Comparison of ENCODE assay signal across 38 cellular contexts in the genomic region with DNA sequence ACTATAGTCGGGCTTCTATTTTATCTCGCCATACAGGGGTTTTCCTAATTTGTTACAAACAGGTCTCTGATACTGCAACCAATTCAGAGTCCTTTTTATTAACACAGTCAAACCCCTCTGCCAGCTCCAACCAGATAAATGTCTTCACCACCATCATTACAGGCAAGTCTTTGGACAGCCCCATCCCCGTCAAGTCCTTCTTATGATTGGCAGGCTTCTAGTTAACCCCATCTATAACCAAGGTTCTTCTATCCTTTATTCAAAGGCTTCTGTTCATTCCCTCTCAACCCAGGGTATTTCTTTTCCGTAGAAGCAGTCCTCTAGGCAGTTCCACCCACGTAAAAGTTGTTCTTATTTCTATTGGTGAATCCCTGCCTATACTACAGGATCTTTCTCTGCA. TPM values are rescaled to one million over a fixed set of nuclear protein-coding genes. Genes with fewer than 3 reads are reported as not detected.
"Had no signal": no experiment of that assay in that cellular context is flagged by ENCODE, and none has a peak within 500 bp of the region (broad histone marks: within the 10 kb centered on the region; RNA-seq: fewer than 3 reads in every experiment).

No MANE protein-coding gene starts in this region.

- H3K27me3 ChIP-seq: body of pancreas, esophagus squamous epithelium, gastroesophageal sphincter had no signal

- H3K36me3 ChIP-seq: adrenal gland, esophagus squamous epithelium, gastroesophageal sphincter, heart right ventricle had no signal

- H3K27ac ChIP-seq: adrenal gland, body of pancreas, epithelial cell of prostate, esophagus squamous epithelium, gastroesophageal sphincter, heart right ventricle had no signal

- H3K27me3 Mint-ChIP-seq: activated CD4-positive, alpha-beta memory T cell treated with anti-CD3 and anti-CD28 coated beads for 36 hours; activated CD4-positive, alpha-beta T cell treated with anti-CD3 and anti-CD28 coated beads for 36 hours; activated CD4-positive, alpha-beta T cell treated with anti-CD3 and anti-CD28 coated beads, Interleukin-2, amount 10 ng/mL, durations not matched to agents 24 days and 14 days; activated CD8-positive, alpha-beta memory T cell treated with anti-CD3 and anti-CD28 coated beads, Interleukin-2, amount 10 ng/mL, durations not matched to agents 7 days and 5 days; activated naive CD4-positive, alpha-beta T cell treated with anti-CD3 and anti-CD28 coated beads, Interleukin-2, amount 50 U/mL, for 24 hours; activated naive CD8-positive, alpha-beta T cell treated with anti-CD3 and anti-CD28 coated beads for 36 hours; activated naive CD8-positive, alpha-beta T cell treated with anti-CD3 and anti-CD28 coated beads, Interleukin-2, amount 50 U/mL, for 24 hours had no signal

- H3K27ac Mint-ChIP-seq: activated CD4-positive, alpha-beta memory T cell treated with anti-CD3 and anti-CD28 coated beads for 36 hours; activated CD4-positive, alpha-beta T cell treated with anti-CD3 and anti-CD28 coated beads for 36 hours; activated CD4-positive, alpha-beta T cell treated with anti-CD3 and anti-CD28 coated beads, Interleukin-2, amount 10 ng/mL, durations not matched to agents 24 days and 14 days; activated CD8-positive, alpha-beta memory T cell treated with anti-CD3 and anti-CD28 coated beads, Interleukin-2, amount 10 ng/mL, durations not matched to agents 7 days and 5 days; activated CD8-positive, alpha-beta T cell treated with anti-CD3 and anti-CD28 coated beads, Interleukin-2, amount 10 ng/mL, durations not matched to agents 7 days and 5 days; activated naive CD4-positive, alpha-beta T cell treated with anti-CD3 and anti-CD28 coated beads for 36 hours; activated naive CD4-positive, alpha-beta T cell treated with anti-CD3 and anti-CD28 coated beads, Interleukin-2, amount 50 U/mL, for 24 hours; activated naive CD8-positive, alpha-beta T cell treated with anti-CD3 and anti-CD28 coated beads for 36 hours; activated naive CD8-positive, alpha-beta T cell treated with anti-CD3 and anti-CD28 coated beads, Interleukin-2, amount 50 U/mL, for 24 hours; activated T-helper 1 cell treated with anti-CD3 and anti-CD28 coated beads, Interleukin-12 subunit alpha, Interleukin-12 subunit beta, Interleukin-2, Interleukin-4 antibody, amounts not matched to agents 30 ng/mL and 10 ng/mL and 1 ng/mL, durations not matched to agents 14 hours and 24 hours and 36 hours; activated T-helper 2 cell treated with anti-CD3 and anti-CD28 coated beads, Interferon-gamma antibody, Interleukin-2, Interleukin-4, amounts not matched to agents 10 μg/mL and 5 μg/mL and 100 μg/mL, durations not matched to agents 14 hours and 24 hours and 36 hours had no signal

- H3K9me3 ChIP-seq: adrenal gland, body of pancreas, esophagus squamous epithelium, gastroesophageal sphincter had no signal

- H3K4me3 ChIP-seq: adrenal gland, body of pancreas, esophagus squamous epithelium, gastroesophageal sphincter, heart right ventricle had no signal

- ATAC-seq: activated CD4-positive, alpha-beta T cell treated with anti-CD3 and anti-CD28 coated beads for 36 hours; activated CD8-positive, alpha-beta memory T cell treated with anti-CD3 and anti-CD28 coated beads, Interleukin-2, amount 10 ng/mL, durations not matched to agents 7 days and 5 days; activated CD8-positive, alpha-beta T cell treated with anti-CD3 and anti-CD28 coated beads, Interleukin-2, amount 10 ng/mL, durations not matched to agents 7 days and 5 days; activated naive CD8-positive, alpha-beta T cell treated with anti-CD3 and anti-CD28 coated beads, Interleukin-2, amount 50 U/mL, for 24 hours; body of pancreas; gastroesophageal sphincter; heart right ventricle had no signal

- H3K4me1 ChIP-seq: adrenal gland, body of pancreas, esophagus squamous epithelium, gastroesophageal sphincter, heart right ventricle had no signal

- H3K4me1 Mint-ChIP-seq: activated CD4-positive, alpha-beta T cell treated with anti-CD3 and anti-CD28 coated beads for 36 hours; activated CD4-positive, alpha-beta T cell treated with anti-CD3 and anti-CD28 coated beads, Interleukin-2, amount 10 ng/mL, durations not matched to agents 24 days and 14 days; activated CD8-positive, alpha-beta memory T cell treated with anti-CD3 and anti-CD28 coated beads, Interleukin-2, amount 10 ng/mL, durations not matched to agents 7 days and 5 days; activated naive CD4-positive, alpha-beta T cell treated with anti-CD3 and anti-CD28 coated beads, Interleukin-2, amount 50 U/mL, for 24 hours; activated naive CD8-positive, alpha-beta T cell treated with anti-CD3 and anti-CD28 coated beads for 36 hours; activated naive CD8-positive, alpha-beta T cell treated with anti-CD3 and anti-CD28 coated beads, Interleukin-2, amount 50 U/mL, for 24 hours had no signal

- DNase-seq: activated CD4-positive, alpha-beta memory T cell treated with anti-CD3 and anti-CD28 coated beads for 36 hours; activated CD4-positive, alpha-beta T cell treated with anti-CD3 and anti-CD28 coated beads for 36 hours; activated CD4-positive, alpha-beta T cell treated with anti-CD3 and anti-CD28 coated beads, Interleukin-2, amount 10 ng/mL, durations not matched to agents 24 days and 14 days; activated CD4-positive, CD25-positive, alpha-beta regulatory T cell; activated CD4-positive, CD25-positive, alpha-beta regulatory T cell treated with anti-CD3 and anti-CD28 coated beads, Interleukin-2, amount 50 U/mL, for 72 hours; activated CD8-positive, alpha-beta memory T cell treated with anti-CD3 and anti-CD28 coated beads, Interleukin-2, amount 10 ng/mL, durations not matched to agents 7 days and 5 days; activated CD8-positive, alpha-beta memory T cell treated with anti-CD3 and anti-CD28 coated beads, Interleukin-2, amount 50 U/mL, for 4 hours; activated CD8-positive, alpha-beta T cell treated with anti-CD3 and anti-CD28 coated beads, Interleukin-2, amount 10 ng/mL, durations not matched to agents 7 days and 5 days; activated effector memory CD4-positive, alpha-beta T cell treated with anti-CD3 and anti-CD28 coated beads, Interleukin-2, amount 50 U/mL, for 16 hours; activated naive CD4-positive, alpha-beta T cell treated with anti-CD3 and anti-CD28 coated beads for 36 hours; activated naive CD8-positive, alpha-beta T cell treated with anti-CD3 and anti-CD28 coated beads for 36 hours; activated naive CD8-positive, alpha-beta T cell treated with anti-CD3 and anti-CD28 coated beads, Interleukin-2, amount 50 U/mL, for 24 hours; activated T-cell treated with anti-CD3 and anti-CD28 coated beads, Interleukin-2, amount 50 U/mL, for 1 hour; activated T-cell treated with anti-CD3 and anti-CD28 coated beads, Interleukin-2, amount 50 U/mL, for 48 hours; adrenal gland; amygdala; aorta; body of pancreas; caudate nucleus; cortex of kidney; dermis blood vessel endothelial cell; effector CD4-positive, alpha-beta T cell; esophagus squamous epithelium; foreskin melanocyte; heart right ventricle; T-helper 2 cell had no signal

- H3K4me3 Mint-ChIP-seq: activated CD4-positive, alpha-beta memory T cell treated with anti-CD3 and anti-CD28 coated beads for 36 hours; activated CD4-positive, alpha-beta T cell treated with anti-CD3 and anti-CD28 coated beads for 36 hours; activated CD4-positive, alpha-beta T cell treated with anti-CD3 and anti-CD28 coated beads, Interleukin-2, amount 10 ng/mL, durations not matched to agents 24 days and 14 days; activated CD8-positive, alpha-beta memory T cell treated with anti-CD3 and anti-CD28 coated beads, Interleukin-2, amount 10 ng/mL, durations not matched to agents 7 days and 5 days; activated CD8-positive, alpha-beta T cell treated with anti-CD3 and anti-CD28 coated beads, Interleukin-2, amount 10 ng/mL, durations not matched to agents 7 days and 5 days; activated naive CD4-positive, alpha-beta T cell treated with anti-CD3 and anti-CD28 coated beads for 36 hours; activated naive CD4-positive, alpha-beta T cell treated with anti-CD3 and anti-CD28 coated beads, Interleukin-2, amount 50 U/mL, for 24 hours; activated naive CD8-positive, alpha-beta T cell treated with anti-CD3 and anti-CD28 coated beads for 36 hours; activated naive CD8-positive, alpha-beta T cell treated with anti-CD3 and anti-CD28 coated beads, Interleukin-2, amount 50 U/mL, for 24 hours; activated T-helper 1 cell treated with anti-CD3 and anti-CD28 coated beads, Interleukin-12 subunit alpha, Interleukin-12 subunit beta, Interleukin-2, Interleukin-4 antibody, amounts not matched to agents 30 ng/mL and 10 ng/mL and 1 ng/mL, durations not matched to agents 14 hours and 24 hours and 36 hours had no signal

- H3K36me3 Mint-ChIP-seq: activated CD4-positive, alpha-beta memory T cell treated with anti-CD3 and anti-CD28 coated beads for 36 hours; activated CD8-positive, alpha-beta memory T cell treated with anti-CD3 and anti-CD28 coated beads, Interleukin-2, amount 10 ng/mL, durations not matched to agents 7 days and 5 days; activated naive CD4-positive, alpha-beta T cell treated with anti-CD3 and anti-CD28 coated beads, Interleukin-2, amount 50 U/mL, for 24 hours; activated naive CD8-positive, alpha-beta T cell treated with anti-CD3 and anti-CD28 coated beads for 36 hours had no signal

- H3K9me3 Mint-ChIP-seq: activated CD4-positive, alpha-beta memory T cell treated with anti-CD3 and anti-CD28 coated beads for 36 hours; activated CD4-positive, alpha-beta T cell treated with anti-CD3 and anti-CD28 coated beads, Interleukin-2, amount 10 ng/mL, durations not matched to agents 24 days and 14 days; activated naive CD4-positive, alpha-beta T cell treated with anti-CD3 and anti-CD28 coated beads, Interleukin-2, amount 50 U/mL, for 24 hours; activated naive CD8-positive, alpha-beta T cell treated with anti-CD3 and anti-CD28 coated beads for 36 hours; activated naive CD8-positive, alpha-beta T cell treated with anti-CD3 and anti-CD28 coated beads, Interleukin-2, amount 50 U/mL, for 24 hours; activated T-helper 1 cell treated with anti-CD3 and anti-CD28 coated beads, Interleukin-12 subunit alpha, Interleukin-12 subunit beta, Interleukin-2, Interleukin-4 antibody, amounts not matched to agents 30 ng/mL and 10 ng/mL and 1 ng/mL, durations not matched to agents 14 hours and 24 hours and 36 hours; activated T-helper 2 cell treated with anti-CD3 and anti-CD28 coated beads, Interferon-gamma antibody, Interleukin-2, Interleukin-4, amounts not matched to agents 10 μg/mL and 5 μg/mL and 100 μg/mL, durations not matched to agents 14 hours and 24 hours and 36 hours had no signal

RNA-seq across cellular contexts. Expression of a gene that starts 29.9 kb away (rescaled TPM):
- total RNA-seq: activated CD4-positive, alpha-beta memory T cell treated with anti-CD3 and anti-CD28 coated beads for 36 hours; activated CD4-positive, alpha-beta T cell treated with anti-CD3 and anti-CD28 coated beads for 36 hours; activated CD4-positive, alpha-beta T cell treated with anti-CD3 and anti-CD28 coated beads, Interleukin-2, amount 10 ng/mL, durations not matched to agents 24 days and 14 days; activated CD8-positive, alpha-beta memory T cell treated with anti-CD3 and anti-CD28 coated beads for 36 hours; activated CD8-positive, alpha-beta memory T cell treated with anti-CD3 and anti-CD28 coated beads, Interleukin-2, amount 10 ng/mL, durations not matched to agents 7 days and 5 days; activated CD8-positive, alpha-beta T cell treated with anti-CD3 and anti-CD28 coated beads, Interleukin-2, amount 10 ng/mL, durations not matched to agents 7 days and 5 days; activated naive CD4-positive, alpha-beta T cell treated with anti-CD3 and anti-CD28 coated beads for 36 hours; activated naive CD8-positive, alpha-beta T cell treated with anti-CD3 and anti-CD28 coated beads for 36 hours; activated T-helper 1 cell treated with anti-CD3 and anti-CD28 coated beads, Interleukin-12 subunit alpha, Interleukin-12 subunit beta, Interleukin-2, Interleukin-4 antibody, amounts not matched to agents 30 ng/mL and 10 ng/mL and 1 ng/mL, durations not matched to agents 14 hours and 24 hours and 36 hours; activated T-helper 2 cell treated with anti-CD3 and anti-CD28 coated beads, Interferon-gamma antibody, Interleukin-2, Interleukin-4, amounts not matched to agents 10 μg/mL and 5 μg/mL and 100 μg/mL, durations not matched to agents 14 hours and 24 hours and 36 hours; adrenal gland; aorta; body of pancreas; chondrocyte; dermis blood vessel endothelial cell; endothelial cell of umbilical vein; esophagus squamous epithelium; fibroblast of lung; fibroblast of villous mesenchyme; glomerular endothelial cell; heart right ventricle had no signal
- polyA plus RNA-seq: adrenal gland, aorta, endothelial cell of umbilical vein, esophagus, fibroblast of lung, heart right ventricle had no signal
